1 cellular context compared by ENCODE assay signal in genomic region chr2:43636616-43637015, GRCh38.
TF ChIP-seq lines count a peak whose summit lies in the region.

No MANE protein-coding gene starts in this region.

TF ChIP-seq in liver, 16 proteins besides CTCF, POLR2A, EP300 and RAD21 (continued from another document):
- TF ChIP-seq FOXA1 (IDR thresholded peaks at IDR 0.05) = no peak
- TF ChIP-seq GABPA (IDR thresholded peaks at IDR 0.05 in 1 of 2, conservative IDR thresholded peaks at IDR 0.05 in 1 of 2) = no peak
- TF ChIP-seq MAX (IDR thresholded peaks at IDR 0.05) = no peak
- no peak for TF ChIP-seq ZBTB33 (IDR thresholded peaks at IDR 0.05)
- no peak for TF ChIP-seq TAF1 (conservative IDR thresholded peaks at IDR 0.05)
- no peak for TF ChIP-seq EGR1 (IDR thresholded peaks at IDR 0.05; ENCODE audit: low read depth in 2 of 2)
- no peak for TF ChIP-seq FOXA2 (IDR thresholded peaks at IDR 0.05)
- no peak for TF ChIP-seq SP1 (IDR thresholded peaks at IDR 0.05)
